ENCODE assay signal across 12 cellular contexts in genomic region chr11:46387919-46388618, GRCh38. TPM values are rescaled to one million over a fixed set of nuclear protein-coding genes. Genes with fewer than 3 reads are reported as not detected.
DNase-seq lines count a peak whose midpoint lies in the region; ATAC-seq and TF ChIP-seq lines count a peak whose summit lies in the region.
"Had no signal": no experiment of that assay in that cellular context is flagged by ENCODE, and none has a peak within 500 bp of the region (broad histone marks: within the 10 kb centered on the region; RNA-seq: fewer than 3 reads in every experiment).

No MANE protein-coding gene starts in this region.

- H3K79me1 ChIP-seq in IMR-90 (ENCODE audit: low read depth in 1 of 2, low read length in 2 of 2), result peaks cover 0 to 5% of the 10 kb centered on the region in 2 experiments; a peak in 2 of 4 replicates

- peak overlapping the region; percentile 51 for H2AK9ac ChIP-seq in IMR-90 (replicated peaks; ENCODE audit: low read depth, low read length, poor library complexity)

- H4K8ac ChIP-seq in IMR-90 (ENCODE audit: low read depth in 2 of 2, low read length in 2 of 2), result no peak overlapping the region

- H3K27me3 ChIP-seq in IMR-90 (ENCODE audit: control insufficient read depth, insufficient read depth, low read length), result peaks cover 33% of the 10 kb centered on the region

- no peak for TF ChIP-seq RAD21 in IMR-90 (IDR thresholded peaks at IDR 0.05; ENCODE audit: low read length)

- no peak for ATAC-seq in IMR-90 (ENCODE audit: low read depth)
- ATAC-seq: SK-N-SH treated with all-trans-retinoic acid at 6 μM for 48 hours had no signal

- H2BK120ac ChIP-seq in IMR-90 (ENCODE audit: low read depth, low read length), result no peak overlapping the region

- H3K36me3 ChIP-seq in IMR-90 (ENCODE audit: control insufficient read depth, insufficient read depth, low read length), result no peaks in the 10 kb centered on the region
- H3K36me3 ChIP-seq: suprapubic skin had no signal

- H3K4me3 Mint-ChIP-seq in activated T-helper 1 cell treated with anti-CD3 and anti-CD28 coated beads, Interleukin-12 subunit alpha, Interleukin-12 subunit beta, Interleukin-2, Interleukin-4 antibody, amounts not matched to agents 30 ng/mL and 10 ng/mL and 1 ng/mL, durations not matched to agents 14 hours and 24 hours and 36 hours, result peak overlapping the region; percentile 58
- peak overlapping the region; percentile 48 to 64 (median 63) for H3K4me3 Mint-ChIP-seq in nephron

- no TSS peak for BruUV-seq in IMR-90 (replicated peaks; lab: Mats Ljungman, UMichigan)

- H3K27ac Mint-ChIP-seq in activated T-helper 1 cell treated with anti-CD3 and anti-CD28 coated beads, Interleukin-12 subunit alpha, Interleukin-12 subunit beta, Interleukin-2, Interleukin-4 antibody, amounts not matched to agents 30 ng/mL and 10 ng/mL and 1 ng/mL, durations not matched to agents 14 hours and 24 hours and 36 hours, result peak overlapping the region; percentile 61
- H3K27ac Mint-ChIP-seq in nephron, result no peak overlapping the region

- H3K9me3 Mint-ChIP-seq in activated T-helper 1 cell treated with anti-CD3 and anti-CD28 coated beads, Interleukin-12 subunit alpha, Interleukin-12 subunit beta, Interleukin-2, Interleukin-4 antibody, amounts not matched to agents 30 ng/mL and 10 ng/mL and 1 ng/mL, durations not matched to agents 14 hours and 24 hours and 36 hours, result no peaks in the 10 kb centered on the region
- H3K9me3 Mint-ChIP-seq in nephron, result no peaks in the 10 kb centered on the region

- no peak overlapping the region for H3K56ac ChIP-seq in IMR-90 (ENCODE audit: extremely low read depth, insufficient read depth, low read length)

- no peak overlapping the region for H3K27ac ChIP-seq in IMR-90 (ENCODE audit: insufficient read depth, low read length)
- H3K27ac ChIP-seq: skin epidermis, suprapubic skin had no signal

- H3K4ac ChIP-seq in IMR-90 (ENCODE audit: low read depth, low read length), result no peak overlapping the region

- H3K27me3 Mint-ChIP-seq in activated T-helper 1 cell treated with anti-CD3 and anti-CD28 coated beads, Interleukin-12 subunit alpha, Interleukin-12 subunit beta, Interleukin-2, Interleukin-4 antibody, amounts not matched to agents 30 ng/mL and 10 ng/mL and 1 ng/mL, durations not matched to agents 14 hours and 24 hours and 36 hours (ENCODE audit: insufficient read depth), result peaks cover 48% of the 10 kb centered on the region
- H3K27me3 Mint-ChIP-seq in nephron (ENCODE audit: low read depth), result peaks cover 64% of the 10 kb centered on the region

- H4K91ac ChIP-seq in IMR-90 (ENCODE audit: insufficient read depth, low read depth, low read length), result no peak overlapping the region

- TF ChIP-seq CTCF in IMR-90 (conservative IDR thresholded peaks at IDR 0.05; ENCODE audit: low read depth, low read length), result no peak
- no peak for TF ChIP-seq CTCF in nephron (IDR thresholded peaks at IDR 0.05; ENCODE audit: unreplicated experiment in 3 of 3)

- intact Hi-C loops in IMR-90 (cut with micrococcal nuclease), result loop anchor here (10.0 kb wide), 1 partner anchor 297 kb away; no protein-coding TSS in a partner anchor
- intact Hi-C loops in activated T-helper 1 cell treated with anti-CD3 and anti-CD28 coated beads, Interleukin-12 subunit alpha, Interleukin-12 subunit beta, Interleukin-2, Interleukin-4 antibody, amounts not matched to agents 30 ng/mL and 10 ng/mL and 1 ng/mL, durations not matched to agents 14 hours and 24 hours and 36 hours (cut with micrococcal nuclease), result loop anchor here (2.0 kb wide), 2 partner anchors 141 to 229 kb away; partner anchors contain the start of genes ATG13 and HARBI1

- no peak overlapping the region for H3K18ac ChIP-seq in IMR-90 (ENCODE audit: low read depth, low read length)

- peaks cover 14% of the 10 kb centered on the region for H4K20me1 ChIP-seq in IMR-90 (ENCODE audit: insufficient read depth, low read length)

- no peak overlapping the region for H2AK5ac ChIP-seq in IMR-90 (ENCODE audit: low read depth, low read length)

- 40% methylated on average over 3 of the region's 24 CpGs; no CpG with 5 or more reads in 1 of the 2 experiments for WGBS in IMR-90 (ENCODE audit: extremely low coverage in 2 of 2, insufficient read length in 1 of 2), 2 experiments

- peaks cover 8% of the 10 kb centered on the region; the same call in 1 of the 2 replicates for H3K4me1 ChIP-seq in IMR-90 (ENCODE audit: control insufficient read depth, insufficient read depth, low read length)

- peak overlapping the region; percentile 79 for H2AFZ ChIP-seq in IMR-90 (replicated peaks; ENCODE audit: low read length, poor library complexity)

- no peak overlapping the region for H3K9ac ChIP-seq in IMR-90 (ENCODE audit: low read depth, low read length)

- H3K4me3 ChIP-seq in IMR-90 (ENCODE audit: insufficient read depth, low read depth, low read length), result no peak overlapping the region
- H3K4me3 ChIP-seq: skin epidermis, suprapubic skin had no signal

- DNase-seq in CD1c-positive myeloid dendritic cell (ENCODE audit: extremely low spot score) (peak; percentile 84), IMR-90 (no peak), AG08396 (ENCODE audit: low spot score) (no peak), nucleus accumbens (lab: John Stamatoyannopoulos, UW) (no peak), NCI-H2107 (lab: John Stamatoyannopoulos, UW) (no peak), activated gamma-delta T cell treated with Interleukin-2 at 50 U/mL for 16 hours (no peak)
- no peak for DNase-seq in activated T-helper 1 cell treated with anti-CD3 and anti-CD28 coated beads, Interleukin-12 subunit alpha, Interleukin-12 subunit beta, Interleukin-2, Interleukin-4 antibody, amounts not matched to agents 30 ng/mL and 10 ng/mL and 1 ng/mL, durations not matched to agents 14 hours and 24 hours and 36 hours (ENCODE audit: low spot score)
- DNase-seq: NCI-H2081 had no signal

- no peak overlapping the region for H2BK20ac ChIP-seq in IMR-90 (ENCODE audit: low read depth, low read length)

- H2BK15ac ChIP-seq in IMR-90 (ENCODE audit: low read depth, low read length), result no peak overlapping the region

- CTCF ChIA-PET in IMR-90 (lab: Yijun Ruan, JAX), result interaction anchor here (0.7 to 2.3 kb wide), 5 partner anchors 134 to 230 kb away, joined by 3 to 12 read pairs (median 3); no protein-coding TSS in a partner anchor

- no peak overlapping the region for H2BK5ac ChIP-seq in IMR-90 (ENCODE audit: low read depth, low read length, poor library complexity, severe bottlenecking)

- in situ Hi-C loops in IMR-90 (cut with MboI; ENCODE audit: low sequenced_read_pairs), result no loop called here

- 0 out of 2 replicates have a peak, but pooled peaks cover 5% of the 10 kb centered on the region for H3K9me1 ChIP-seq in IMR-90 (ENCODE audit: insufficient read depth, low read length)

- no peaks in the 10 kb centered on the region for H3K36me3 Mint-ChIP-seq in activated T-helper 1 cell treated with anti-CD3 and anti-CD28 coated beads, Interleukin-12 subunit alpha, Interleukin-12 subunit beta, Interleukin-2, Interleukin-4 antibody, amounts not matched to agents 30 ng/mL and 10 ng/mL and 1 ng/mL, durations not matched to agents 14 hours and 24 hours and 36 hours (ENCODE audit: low read depth)
- peaks cover 13% of the 10 kb centered on the region for H3K36me3 Mint-ChIP-seq in nephron (ENCODE audit: low read depth)

- no peak overlapping the region for H3K23ac ChIP-seq in IMR-90 (ENCODE audit: low read depth, low read length)

- POLR2A ChIA-PET in IMR-90 (lab: Charles Lee; ENCODE audit: unreplicated experiment), result interaction anchor here (0.5 kb wide), 1 partner anchor 270 kb away, joined by 9 read pairs; no protein-coding TSS in a partner anchor

- H3K9me3 ChIP-seq in IMR-90 (ENCODE audit: control insufficient read depth, insufficient read depth, low read length), result no peaks in the 10 kb centered on the region
- H3K9me3 ChIP-seq: suprapubic skin had no signal

- no peak overlapping the region for H3K4me2 ChIP-seq in IMR-90 (ENCODE audit: low read depth, low read length)

- no peak for TF ChIP-seq POLR2A in IMR-90 (IDR thresholded peaks at IDR 0.05; ENCODE audit: low read depth, low read length)

- peaks cover 21% of the 10 kb centered on the region for H3K4me1 Mint-ChIP-seq in activated T-helper 1 cell treated with anti-CD3 and anti-CD28 coated beads, Interleukin-12 subunit alpha, Interleukin-12 subunit beta, Interleukin-2, Interleukin-4 antibody, amounts not matched to agents 30 ng/mL and 10 ng/mL and 1 ng/mL, durations not matched to agents 14 hours and 24 hours and 36 hours (ENCODE audit: low read depth)
- H3K4me1 Mint-ChIP-seq in nephron, result peaks cover 18% of the 10 kb centered on the region

- dilution Hi-C loops in IMR-90 (cut with HindIII; ENCODE audit: low sequenced_read_pairs, unreplicated experiment), result no loop called here

- H3K14ac ChIP-seq in IMR-90 (replicated peaks; ENCODE audit: low read depth, low read length), result no peak overlapping the region

- no peak overlapping the region for H4K5ac ChIP-seq in IMR-90 (ENCODE audit: low read depth, low read length)

TF ChIP-seq in IMR-90, 13 proteins besides CTCF, POLR2A, EP300 and RAD21 (continues in another document):
- TF ChIP-seq CHD1 (IDR thresholded peaks at IDR 0.05; ENCODE audit: low read depth, low read length) (no peak), BHLHE40 (IDR thresholded peaks at IDR 0.05; ENCODE audit: low read depth, low read length) (no peak), MAZ (IDR thresholded peaks at IDR 0.05; ENCODE audit: borderline replicate concordance, low read depth, low read length) (no peak)

RNA-seq across cellular contexts. Expression of gene CHRM4, which starts 3.5 kb away (rescaled TPM):
- total RNA-seq in IMR-90 (2012; rRNA removed), result 0.18 and 0.28 TPM in 2 replicates
- polyA plus RNA-seq in IMR-90 (2012; rRNA removed), result 0.09 and 0.19 TPM in 2 replicates
- 0.16 and 0.19 TPM in 2 replicates for polyA plus RNA-seq in IMR-90 (2012; cell fraction: cytosol; rRNA removed)
- 0.49 and 1.0 TPM in 2 replicates for polyA plus RNA-seq in IMR-90 (2012; cell fraction: nucleus; rRNA removed; ENCODE audit: low replicate concordance)
- 1.2 TPM in 2 replicates for total RNA-seq in activated T-helper 1 cell treated with anti-CD3 and anti-CD28 coated beads, Interleukin-12 subunit alpha, Interleukin-12 subunit beta, Interleukin-2, Interleukin-4 antibody, amounts not matched to agents 30 ng/mL and 10 ng/mL and 1 ng/mL, durations not matched to agents 14 hours and 24 hours and 36 hours

RNA-seq across cellular contexts. Expression of gene MDK, which starts 6.6 kb away (rescaled TPM):
- 23.1 and 25.8 TPM in 2 replicates for total RNA-seq in IMR-90 (2012; rRNA removed)
- 377 and 389 TPM in 2 replicates for polyA plus RNA-seq in IMR-90 (2012; rRNA removed)
- 720 and 780 TPM in 2 replicates for polyA plus RNA-seq in IMR-90 (2012; cell fraction: cytosol; rRNA removed)
- 135 and 153 TPM in 2 replicates for polyA plus RNA-seq in IMR-90 (2012; cell fraction: nucleus; rRNA removed; ENCODE audit: low replicate concordance)
- 5.0 and 7.1 TPM in 2 replicates for total RNA-seq in activated T-helper 1 cell treated with anti-CD3 and anti-CD28 coated beads, Interleukin-12 subunit alpha, Interleukin-12 subunit beta, Interleukin-2, Interleukin-4 antibody, amounts not matched to agents 30 ng/mL and 10 ng/mL and 1 ng/mL, durations not matched to agents 14 hours and 24 hours and 36 hours

RNA-seq across cellular contexts. Expression of gene DGKZ, which starts 40.8 kb away (rescaled TPM):
- total RNA-seq in IMR-90 (2012; rRNA removed), result 43.0 and 46.8 TPM in 2 replicates
- 62.0 and 68.0 TPM in 2 replicates for polyA plus RNA-seq in IMR-90 (2012; rRNA removed)
- polyA plus RNA-seq in IMR-90 (2012; cell fraction: cytosol; rRNA removed), result 52.8 and 75.7 TPM in 2 replicates
- 126 and 364 TPM in 2 replicates for polyA plus RNA-seq in IMR-90 (2012; cell fraction: nucleus; rRNA removed; ENCODE audit: low replicate concordance)
- 101 TPM in 2 replicates for total RNA-seq in activated T-helper 1 cell treated with anti-CD3 and anti-CD28 coated beads, Interleukin-12 subunit alpha, Interleukin-12 subunit beta, Interleukin-2, Interleukin-4 antibody, amounts not matched to agents 30 ng/mL and 10 ng/mL and 1 ng/mL, durations not matched to agents 14 hours and 24 hours and 36 hours
